In genomic region chr11:69618237-69618636, GRCh38 we compare ENCODE assay signal across 17 cellular contexts. TPM values are rescaled to one million over a fixed set of nuclear protein-coding genes. Genes with fewer than 3 reads are reported as not detected.
DNase-seq lines count a peak whose midpoint lies in the region; ATAC-seq and TF ChIP-seq lines count a peak whose summit lies in the region.
"Had no signal": no experiment of that assay in that cellular context is flagged by ENCODE, and none has a peak within 500 bp of the region (broad histone marks: within the 10 kb centered on the region; RNA-seq: fewer than 3 reads in every experiment).

No MANE protein-coding gene starts in this region.

- H3K27me3 ChIP-seq in A673 (replicated peaks; ENCODE audit: insufficient read depth, low read depth, low read length, poor library complexity): no peaks in the 10 kb centered on the region
- H3K27me3 ChIP-seq in neural progenitor cell: no peaks in the 10 kb centered on the region

- BruUV-seq in A673 (replicated peaks; lab: Mats Ljungman, UMichigan): no TSS peak

- CTCF ChIA-PET in A673 (lab: Charles Lee): no interaction called here

- intact Hi-C loops in A673 (cut with micrococcal nuclease; ENCODE audit: unreplicated experiment) (no loop called here), sciatic nerve (cut with DNase I) (no loop called here)

- H3K27me3 Mint-ChIP-seq in neural progenitor cell (ENCODE audit: insufficient read depth, low read depth): peaks cover 12% of the 10 kb centered on the region

- H3K36me3 Mint-ChIP-seq in neural progenitor cell: no peaks in the 10 kb centered on the region
- H3K36me3 Mint-ChIP-seq: CD4-positive, alpha-beta memory T cell had no signal

- no peak overlapping the region for H2AFZ ChIP-seq in neural progenitor cell (replicated peaks)

- no peak for TF ChIP-seq CTCF in A673 (conservative IDR thresholded peaks at IDR 0.05; ENCODE audit: low read depth, low read length)
- no peak for TF ChIP-seq CTCF in neural progenitor cell (IDR thresholded peaks at IDR 0.05)

- POLR2A ChIA-PET in A673 (lab: Charles Lee; ENCODE audit: low non-redundant PET): interaction anchor here (0.6 kb wide), 1 partner anchor 292 kb away, joined by 3 read pairs; no protein-coding TSS in a partner anchor

- H3K4me3 ChIP-seq in A673 (ENCODE audit: low read depth, low read length, poor library complexity, severe bottlenecking): no peak overlapping the region
- H3K4me3 ChIP-seq in SK-N-MC: no peak overlapping the region
- H3K4me3 ChIP-seq in neural progenitor cell: no peak overlapping the region
- H3K4me3 ChIP-seq: A549 had no signal

- H3K4me2 ChIP-seq in neural progenitor cell: no peak overlapping the region
- H3K4me2 ChIP-seq: A549 had no signal

- peak overlapping the region; percentile 79 for H3K27ac Mint-ChIP-seq in neural progenitor cell
- H3K27ac Mint-ChIP-seq: CD4-positive, alpha-beta memory T cell had no signal

- H3K4me1 ChIP-seq in A673 (ENCODE audit: insufficient read depth, low read length, poor library complexity, severe bottlenecking) (peaks cover 53% of the 10 kb centered on the region), neural progenitor cell (peaks cover 8% of the 10 kb centered on the region)
- H3K4me1 ChIP-seq: A549 had no signal

- H3K27ac ChIP-seq in A673 (ENCODE audit: low read depth, low read length, poor library complexity, severe bottlenecking) (peak overlapping the region; percentile 98), SK-N-MC (peak overlapping the region; percentile 64), neural progenitor cell (no peak overlapping the region)
- H3K27ac ChIP-seq: A549 had no signal

- H3K4me1 Mint-ChIP-seq in neural progenitor cell: peaks cover 22% of the 10 kb centered on the region
- H3K4me1 Mint-ChIP-seq: CD4-positive, alpha-beta memory T cell had no signal

- H3K79me2 ChIP-seq in neural progenitor cell (ENCODE audit: low read depth): no peaks in the 10 kb centered on the region

- H3K36me3 ChIP-seq in A673 (ENCODE audit: insufficient read depth, low read length, poor library complexity, severe bottlenecking) (no peaks in the 10 kb centered on the region), SK-N-MC (ENCODE audit: insufficient read depth, low read length) (no peaks in the 10 kb centered on the region), neural progenitor cell (no peaks in the 10 kb centered on the region)

- H3K9me3 ChIP-seq in A673 (ENCODE audit: low read depth, low read length, poor library complexity, severe bottlenecking) (no peaks in the 10 kb centered on the region), SK-N-MC (ENCODE audit: low read depth, low read length) (no peaks in the 10 kb centered on the region), neural progenitor cell (ENCODE audit: low read depth) (no peaks in the 10 kb centered on the region)
- H3K9me3 ChIP-seq: A549 had no signal

- H3K4me3 Mint-ChIP-seq in neural progenitor cell: peak overlapping the region; percentile 52
- H3K4me3 Mint-ChIP-seq: CD4-positive, alpha-beta memory T cell had no signal

- H3K9ac ChIP-seq in SK-N-MC (ENCODE audit: insufficient read length) (no peak overlapping the region), neural progenitor cell (no peak overlapping the region)

- ATAC-seq in sciatic nerve (no peak), HG03460 (IDR thresholded peaks at IDR 0.05; ENCODE audit: unreplicated experiment) (no peak)
- ATAC-seq: A549 had no signal

- H4K20me1 ChIP-seq in neural progenitor cell (ENCODE audit: low read depth): no peaks in the 10 kb centered on the region

- DNase-seq in A673 (ENCODE audit: low spot score) (no peak), SK-N-MC (ENCODE audit: low read depth, low spot score) (no peak), neural progenitor cell (ENCODE audit: low spot score) (no peak), sciatic nerve (ENCODE audit: low spot score) (no peak)
- DNase-seq in activated CD4-positive, alpha-beta T cell treated with anti-CD3 and anti-CD28 coated beads for 4 hours: no peak
- DNase-seq: 8988T; C1 segment of cervical spinal cord; Calu3; CD4-positive, alpha-beta memory T cell; COR-L47; DMS53; DMS79 treated with DMSO at 0.1 percent for 48 hours; GF-D8; GOT3; HCEC 1CT had no signal

- H3K9me3 Mint-ChIP-seq in neural progenitor cell: no peaks in the 10 kb centered on the region

- H3F3A ChIP-seq in neural progenitor cell (ENCODE audit: low read depth): no peaks in the 10 kb centered on the region

RNA-seq across cellular contexts. Expression of gene CCND1, which starts 22.7 kb away (rescaled TPM):
- total RNA-seq in A673 (2021): 2,517 and 2,519 TPM in 2 replicates
- total RNA-seq in neural progenitor cell (ENCODE audit: low replicate concordance): 85.0 and 94.0 TPM in 2 replicates
- 192 TPM for total RNA-seq in sciatic nerve

RNA-seq across cellular contexts. Expression of gene LTO1, which starts 56.9 kb away (rescaled TPM):
- total RNA-seq in A673 (2021) (52.8 and 56.0 TPM in 2 replicates), neural progenitor cell (ENCODE audit: low replicate concordance) (11.9 and 21.6 TPM in 2 replicates), sciatic nerve (35.2 TPM)

Comparison
In these comparisons a context has a peak if more than half of its experiments do, and no peak if none do; other contexts are left out.
1. RNA of gene CCND1, which starts 22.7 kb away (total RNA-seq): 2,517 to 2,519 TPM in A673; 192 TPM in sciatic nerve (single experiment) and 85.0 to 94.0 TPM in neural progenitor cell; every median in the first group is over 10 times any median in the second.